Comparison of ENCODE assay signal across 22 cellular contexts in the genomic region with DNA sequence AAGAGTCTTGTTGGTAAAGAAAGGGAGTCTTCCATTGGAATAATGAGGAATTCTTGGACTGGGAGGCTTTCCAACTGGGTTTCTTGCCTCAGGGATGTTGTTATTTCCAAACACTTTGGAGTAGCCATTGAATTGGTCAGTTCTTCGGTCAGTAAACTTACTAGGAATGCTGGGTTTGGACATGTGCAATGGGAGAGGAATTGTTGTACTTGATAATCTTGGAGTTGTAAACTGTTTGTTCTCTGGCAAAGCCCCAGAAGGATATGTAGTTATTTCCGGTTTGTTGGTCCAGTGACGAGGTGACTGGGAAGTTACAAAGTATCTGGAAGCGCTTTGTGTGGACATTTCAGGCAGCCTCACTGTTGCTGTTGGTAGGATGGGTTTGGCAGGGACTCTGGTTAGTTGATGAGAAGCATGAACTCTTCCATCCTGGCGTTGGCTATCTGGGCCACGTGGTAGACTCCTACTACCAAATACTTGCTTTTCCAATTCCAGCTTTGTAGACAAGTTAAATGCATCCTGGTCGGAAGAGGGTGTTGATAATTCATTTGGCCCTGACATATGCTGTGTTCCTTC. TPM values are rescaled to one million over a fixed set of nuclear protein-coding genes. Genes with fewer than 3 reads are reported as not detected.
"Had no signal": no experiment of that assay in that cellular context is flagged by ENCODE, and none has a peak within 500 bp of the region (broad histone marks: within the 10 kb centered on the region; RNA-seq: fewer than 3 reads in every experiment).

No MANE protein-coding gene starts in this region.

- H3K36me3 ChIP-seq: ovary, sigmoid colon, stomach, WERI-Rb-1 had no signal

- H3K27me3 ChIP-seq: ovary, sigmoid colon, stomach had no signal

- ATAC-seq: activated naive CD8-positive, alpha-beta T cell treated with anti-CD3 and anti-CD28 coated beads, Interleukin-2, amount 50 U/mL, for 24 hours; esophagus mucosa; mucosa of descending colon; naive thymus-derived CD4-positive, alpha-beta T cell; stimulated activated effector memory CD8-positive, alpha-beta T cell treated with anti-CD3 and anti-CD28 coated beads, Interleukin-12 subunit alpha, Interleukin-12 subunit beta, amount 100 ng/mL, for 72 hours had no signal

- H3K4me1 ChIP-seq: sigmoid colon, stomach had no signal

- H3K4me3 ChIP-seq: mucosa of descending colon, ovary, sigmoid colon, stomach had no signal

- H3K27ac ChIP-seq: ovary, sigmoid colon, stomach, WERI-Rb-1 had no signal

- DNase-seq: activated CD4-positive, alpha-beta T cell treated with anti-CD3 and anti-CD28 coated beads for 1 hour; activated CD8-positive, alpha-beta memory T cell treated with anti-CD3 and anti-CD28 coated beads for 24 hours; activated CD8-positive, alpha-beta memory T cell treated with anti-CD3 and anti-CD28 coated beads, Interleukin-2, amount 50 U/mL, for 48 hours; activated effector memory CD4-positive, alpha-beta T cell treated with Interleukin-2 at 50 U/mL for 16 hours; activated naive CD4-positive, alpha-beta T cell treated with anti-CD3 and anti-CD28 coated beads, Interleukin-2, amount 10 ng/mL, durations not matched to agents 7 days and 5 days; activated naive CD8-positive, alpha-beta T cell treated with anti-CD3 and anti-CD28 coated beads, Interleukin-2, amount 50 U/mL, for 24 hours; activated T-cell treated with anti-CD3 and anti-CD28 coated beads, Interleukin-2, amount 50 U/mL, for 48 hours; anterior cingulate cortex; cortex of kidney; hypothalamus; mucosa of descending colon; naive thymus-derived CD4-positive, alpha-beta T cell; ovary; sigmoid colon; stimulated activated CD4-positive, alpha-beta T cell treated with anti-CD3 and anti-CD28 coated beads, Interleukin-4, amount 100 ng/mL, for 24 hours; stomach; SW 1271; T-helper 2 cell; WERI-Rb-1 had no signal

- H3K9me3 ChIP-seq: mucosa of descending colon, ovary, sigmoid colon had no signal

RNA-seq across cellular contexts. Expression of gene MXRA5, which starts 25.9 kb away (rescaled TPM):
- total RNA-seq: naive thymus-derived CD4-positive, alpha-beta T cell; pulmonary artery endothelial cell had no signal
- polyA plus RNA-seq: naive thymus-derived CD4-positive, alpha-beta T cell had no signal
